In the genomic region with DNA sequence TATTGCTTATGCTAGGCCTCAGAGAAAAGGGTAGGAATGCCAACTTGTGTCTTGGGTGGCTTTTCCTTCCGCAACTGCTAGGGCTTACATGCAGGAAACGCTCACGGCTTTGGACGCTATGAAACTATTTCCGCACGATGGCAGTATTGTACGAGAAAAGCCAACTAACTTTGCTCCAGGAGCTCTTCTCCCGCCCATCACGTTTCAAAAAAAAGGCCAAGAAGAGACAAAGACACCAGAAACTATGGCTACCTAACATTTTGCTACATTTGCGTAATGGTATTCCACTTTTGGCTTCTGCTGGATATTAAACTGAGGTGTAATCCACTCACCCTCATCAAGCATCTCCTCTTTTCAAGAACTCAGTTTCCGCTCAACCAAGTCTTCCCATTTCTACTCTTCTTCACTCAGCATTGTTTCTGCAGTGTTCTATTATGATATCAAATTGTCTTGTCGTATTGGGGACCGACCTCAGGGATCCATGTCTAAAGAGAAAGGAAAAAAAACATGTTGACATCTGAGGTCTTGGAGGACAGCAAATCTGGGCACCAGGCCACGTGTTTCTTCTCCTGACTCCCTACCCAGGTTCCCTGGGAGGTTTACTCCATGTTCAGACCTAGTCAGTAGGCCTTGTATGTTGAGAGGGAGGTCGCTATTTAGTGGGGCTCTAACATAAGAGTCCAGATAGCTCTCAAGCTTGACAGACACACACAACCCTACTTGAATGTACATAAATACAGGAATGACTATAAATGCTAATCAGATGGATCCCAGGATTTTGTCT, we compare ENCODE assay signal across 8 cellular contexts.
DNase-seq lines count a peak whose midpoint lies in the region; ATAC-seq and TF ChIP-seq lines count a peak whose summit lies in the region.

No MANE protein-coding gene starts in this region.

- H3K36me3 ChIP-seq in H7 (replicated peaks; ENCODE audit: control insufficient read depth, insufficient read depth, low read length): peaks cover 50% of the 10 kb centered on the region

- H3K27me3 ChIP-seq in H7 (ENCODE audit: control insufficient read depth, insufficient read depth, low read length): no peaks in the 10 kb centered on the region

- peak overlapping the region; percentile 47 for H3K4me3 ChIP-seq in coronary artery
- H3K4me3 ChIP-seq in H7 (ENCODE audit: insufficient read depth, low read depth, low read length): no peak overlapping the region

- no peak overlapping the region for H3K27ac ChIP-seq in coronary artery

- peak; percentile 60 for DNase-seq in activated CD4-positive, CD25-positive, alpha-beta regulatory T cell treated with anti-CD3 and anti-CD28 coated beads, Interleukin-2, amount 50 U/mL, for 72 hours
- no peak for DNase-seq in activated CD4-positive, CD25-positive, alpha-beta regulatory T cell (lab: John Stamatoyannopoulos, UW)
- peak; percentile 86 to 97 (median 93) for DNase-seq in NCI-H1417 (lab: John Stamatoyannopoulos, UW)
- no peak for DNase-seq in coronary artery (ENCODE audit: low spot score)
- DNase-seq in stromal cell of bone marrow (ENCODE audit: low read depth): peak; percentile 67
- DNase-seq in H7: no peak
- DNase-seq in NCI-H2107 treated with DMSO at 0.1 percent for 48 hours (lab: John Stamatoyannopoulos, UW; ENCODE audit: unreplicated experiment): no peak

- no peak for TF ChIP-seq CTCF in coronary artery (IDR thresholded peaks at IDR 0.05)

- ATAC-seq in HG02623 (IDR thresholded peaks at IDR 0.05; ENCODE audit: unreplicated experiment): no peak

Comparison
In these comparisons a context has a peak if more than half of its experiments do, and no peak if none do; other contexts are left out.
1. DNase-seq: peak in activated CD4-positive, CD25-positive, alpha-beta regulatory T cell treated with anti-CD3 and anti-CD28 coated beads, Interleukin-2, amount 50 U/mL, for 72 hours (single experiment), NCI-H1417 (3 of 3) and stromal cell of bone marrow (single experiment); none in activated CD4-positive, CD25-positive, alpha-beta regulatory T cell (0 of 4), coronary artery (single experiment), H7 (single experiment) and NCI-H2107 treated with DMSO at 0.1 percent for 48 hours (single experiment).